1 cellular context compared by ENCODE assay signal in the genomic region with DNA sequence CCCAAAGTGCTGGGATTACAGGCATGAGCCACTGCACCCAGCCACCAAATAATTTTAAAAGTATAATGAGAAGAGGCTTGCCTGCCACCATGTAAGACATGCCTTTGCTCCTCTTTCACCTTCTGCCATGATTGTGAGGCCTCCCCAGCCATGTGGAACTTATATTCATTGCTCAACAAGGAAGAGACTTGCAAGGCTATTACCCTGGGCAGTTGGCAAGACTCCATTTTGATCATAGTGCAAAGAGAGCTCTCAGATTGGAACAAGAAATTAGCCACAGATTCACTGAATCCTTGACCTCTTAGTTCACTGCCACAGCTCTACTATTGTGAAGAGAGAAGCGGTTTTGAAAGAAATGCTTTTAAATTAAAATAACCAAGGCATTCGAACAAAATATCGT.
TF ChIP-seq lines count a peak whose summit lies in the region.

No MANE protein-coding gene starts in this region.

TF ChIP-seq in HepG2, 621 proteins besides CTCF, POLR2A, EP300 and RAD21:
- TF ChIP-seq ZNF644 (CRISPR knock-in tag; IDR thresholded peaks at IDR 0.05; ENCODE audit: low read depth) = peak; percentile 49; the same call in 1 of the 2 replicates
- TF ChIP-seq ZNF44 (CRISPR knock-in tag; IDR thresholded peaks at IDR 0.05) = no peak
